In genomic region chr22:41217553-41218157, GRCh38 we compare ENCODE assay signal across 8 cellular contexts. TPM values are rescaled to one million over a fixed set of nuclear protein-coding genes. Genes with fewer than 3 reads are reported as not detected.
DNase-seq lines count a peak whose midpoint lies in the region; ATAC-seq and TF ChIP-seq lines count a peak whose summit lies in the region.

No MANE protein-coding gene starts in this region.

- no peaks in the 10 kb centered on the region for H3K9me3 Mint-ChIP-seq in CD8-positive, alpha-beta T cell
- H3K9me3 Mint-ChIP-seq in stimulated activated effector memory CD8-positive, alpha-beta T cell treated with anti-CD3 and anti-CD28 coated beads, Interleukin-12 subunit alpha, Interleukin-12 subunit beta, amount 100 ng/mL, for 72 hours = no peaks in the 10 kb centered on the region

- no peak for TF ChIP-seq CTCF in CD8-positive, alpha-beta T cell (IDR thresholded peaks at IDR 0.05)

- no peaks in the 10 kb centered on the region for H3K27me3 ChIP-seq in CD8-positive, alpha-beta T cell (ENCODE audit: insufficient read depth, low read length)

- DNase-seq in CD8-positive, alpha-beta T cell = peak in 2 of 7 experiments; percentile 16 to 25
- DNase-seq in SIG-M5 (lab: John Stamatoyannopoulos, UW) (peak; percentile 91), left kidney (ENCODE audit: low read depth, low spot score) (peak; percentile 75), cerebellum (ENCODE audit: low spot score) (no peak)
- DNase-seq in central memory CD4-positive, alpha-beta T cell = peak; percentile 28
- DNase-seq in stimulated activated effector memory CD8-positive, alpha-beta T cell treated with anti-CD3 and anti-CD28 coated beads, Interleukin-12 subunit alpha, Interleukin-12 subunit beta, amount 100 ng/mL, for 72 hours (ENCODE audit: low spot score in 2 of 2) = peak in 1 of 2 donors; percentile 60

- peaks cover 12% of the 10 kb centered on the region for H3K4me1 ChIP-seq in CD8-positive, alpha-beta T cell (ENCODE audit: insufficient read depth, low read length)

- no peaks in the 10 kb centered on the region for H3K27me3 Mint-ChIP-seq in CD8-positive, alpha-beta T cell (ENCODE audit: low read depth)

- H3K4me1 Mint-ChIP-seq in CD8-positive, alpha-beta T cell (ENCODE audit: low read depth) = peaks cover 12% of the 10 kb centered on the region
- peaks cover 18% of the 10 kb centered on the region for H3K4me1 Mint-ChIP-seq in stimulated activated effector memory CD8-positive, alpha-beta T cell treated with anti-CD3 and anti-CD28 coated beads, Interleukin-12 subunit alpha, Interleukin-12 subunit beta, amount 100 ng/mL, for 72 hours

- H3K36me3 Mint-ChIP-seq in CD8-positive, alpha-beta T cell = peaks cover 73% of the 10 kb centered on the region
- peaks cover 78% of the 10 kb centered on the region for H3K36me3 Mint-ChIP-seq in stimulated activated effector memory CD8-positive, alpha-beta T cell treated with anti-CD3 and anti-CD28 coated beads, Interleukin-12 subunit alpha, Interleukin-12 subunit beta, amount 100 ng/mL, for 72 hours

- peak; percentile 98 for ATAC-seq in CD8-positive, alpha-beta T cell
- ATAC-seq in HG03159 (IDR thresholded peaks at IDR 0.05; ENCODE audit: unreplicated experiment) (peak; percentile 44), HG03139 (IDR thresholded peaks at IDR 0.05; ENCODE audit: unreplicated experiment) (no peak)
- peak; percentile 85 for ATAC-seq in stimulated activated effector memory CD8-positive, alpha-beta T cell treated with anti-CD3 and anti-CD28 coated beads, Interleukin-12 subunit alpha, Interleukin-12 subunit beta, amount 100 ng/mL, for 72 hours

- intact Hi-C loops in CD8-positive, alpha-beta T cell (cut with DNase I, micrococcal nuclease) = no loop called here

- peaks cover 25% of the 10 kb centered on the region for H3K36me3 ChIP-seq in CD8-positive, alpha-beta T cell (ENCODE audit: insufficient read depth, low read length)

- no peak overlapping the region for H3K27ac ChIP-seq in CD8-positive, alpha-beta T cell (ENCODE audit: low read depth, low read length)

- H3K4me3 ChIP-seq in CD8-positive, alpha-beta T cell (ENCODE audit: low read depth, low read length) = no peak overlapping the region

- H3K27ac Mint-ChIP-seq in CD8-positive, alpha-beta T cell = peak overlapping the region; percentile 58
- peak overlapping the region; percentile 87 for H3K27ac Mint-ChIP-seq in stimulated activated effector memory CD8-positive, alpha-beta T cell treated with anti-CD3 and anti-CD28 coated beads, Interleukin-12 subunit alpha, Interleukin-12 subunit beta, amount 100 ng/mL, for 72 hours

- POLR2A ChIA-PET in CD8-positive, alpha-beta T cell (lab: Charles Lee) = no interaction called here

- peak overlapping the region; percentile 35 for H3K4me3 Mint-ChIP-seq in CD8-positive, alpha-beta T cell
- peak overlapping the region; percentile 30 for H3K4me3 Mint-ChIP-seq in stimulated activated effector memory CD8-positive, alpha-beta T cell treated with anti-CD3 and anti-CD28 coated beads, Interleukin-12 subunit alpha, Interleukin-12 subunit beta, amount 100 ng/mL, for 72 hours

- CTCF ChIA-PET in CD8-positive, alpha-beta T cell (lab: Charles Lee) = interaction anchor here (1.2 kb wide), 1 partner anchor 19 kb away, joined by 3 read pairs; no protein-coding TSS in a partner anchor

- no peaks in the 10 kb centered on the region for H3K9me3 ChIP-seq in CD8-positive, alpha-beta T cell (ENCODE audit: low read length)

RNA-seq across cellular contexts. Expression of gene L3MBTL2, which starts 12.5 kb away (rescaled TPM):
- 10 to 100 TPM; 16.3 to 20.3 TPM for total RNA-seq in CD8-positive, alpha-beta T cell
- total RNA-seq in cerebellum = 16.6 TPM

RNA-seq across cellular contexts. Expression of gene CHADL, which starts 23.1 kb away (rescaled TPM):
- total RNA-seq in CD8-positive, alpha-beta T cell = 1 to 10 TPM; 2.3 to 2.6 TPM
- 2.4 TPM for total RNA-seq in cerebellum
